In the genomic region with DNA sequence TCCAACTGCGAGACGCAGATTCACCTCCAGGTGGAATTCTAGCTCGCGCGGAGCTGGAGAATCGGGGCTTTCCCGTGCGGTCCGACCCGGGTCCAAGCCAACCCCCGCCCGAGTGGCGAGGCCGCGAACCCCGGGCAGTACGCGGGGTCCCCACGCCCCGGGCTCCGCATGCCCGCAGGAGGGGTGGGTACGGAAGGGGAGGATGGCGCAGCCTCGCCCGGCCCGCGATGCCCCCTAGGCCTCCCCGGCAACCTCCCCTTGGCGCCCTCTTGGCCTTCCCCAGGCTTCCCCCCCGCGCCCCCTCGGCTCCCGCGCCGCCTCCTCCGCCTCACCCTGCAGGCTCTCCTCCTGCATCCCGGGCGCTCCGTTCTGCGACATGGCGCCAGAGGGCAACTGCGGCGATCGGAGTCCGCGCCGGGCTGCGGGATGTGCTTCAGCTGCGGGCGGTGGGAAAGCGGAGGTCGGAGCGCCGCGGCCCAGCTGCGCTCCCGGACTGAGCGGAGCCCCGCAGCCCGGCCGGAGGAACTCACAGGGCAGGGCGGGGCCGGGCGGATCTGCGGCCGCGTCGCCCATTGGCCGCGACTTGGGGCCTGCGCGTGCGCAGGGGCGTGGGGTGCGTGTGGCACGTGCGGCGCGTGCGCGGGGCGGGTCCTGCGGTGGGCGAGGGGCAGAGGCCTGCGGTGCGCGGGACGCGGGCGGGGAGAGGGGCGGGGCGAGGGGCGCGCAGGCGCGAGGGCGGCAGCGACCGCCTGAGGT, we compare ENCODE assay signal across 8 cellular contexts. TPM values are rescaled to one million over a fixed set of nuclear protein-coding genes. Genes with fewer than 3 reads are reported as not detected.
A peak's percentile ranks its signal among the peaks of the same experiment; 100 is the strongest.
DNase-seq lines count a peak whose midpoint lies in the region; ATAC-seq and TF ChIP-seq lines count a peak whose summit lies in the region.

A gene with protein sequence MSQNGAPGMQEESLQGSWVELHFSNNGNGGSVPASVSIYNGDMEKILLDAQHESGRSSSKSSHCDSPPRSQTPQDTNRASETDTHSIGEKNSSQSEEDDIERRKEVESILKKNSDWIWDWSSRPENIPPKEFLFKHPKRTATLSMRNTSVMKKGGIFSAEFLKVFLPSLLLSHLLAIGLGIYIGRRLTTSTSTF (minus strand): TSS at position 495 of the 756 bp plus-strand sequence. CDS start 117 bp downstream, at position 378.

- peaks cover 32% of the 10 kb centered on the region for H3K79me2 ChIP-seq in HCT116 (ENCODE audit: insufficient read depth, low read length)

- TF ChIP-seq EP300 in upper lobe of left lung (IDR thresholded peaks at IDR 0.05): no peak

- TF ChIP-seq POLR2A in HCT116 (IDR thresholded peaks at IDR 0.05; ENCODE audit: borderline replicate concordance, extremely low read depth, insufficient read depth, insufficient read length): peak; percentile 37
- TF ChIP-seq POLR2A in NB4 (IDR thresholded peaks at IDR 0.05; ENCODE audit: extremely low read depth, insufficient read length): peak; percentile 51
- peak in 3 of 4 donors; percentile 65 to 97 (median 93) for TF ChIP-seq POLR2A in upper lobe of left lung (IDR thresholded peaks at IDR 0.05)

- DNase-seq in HCT116 (ENCODE audit: low read depth, low spot score): peak; percentile 39
- peak; percentile 97 for DNase-seq in NB4 (ENCODE audit: low read depth)
- DNase-seq in amniotic epithelial cell (ENCODE audit: low read depth): peak; percentile 88
- DNase-seq in heart right ventricle: peak; percentile 93 to 99
- DNase-seq in posterior vena cava (ENCODE audit: low spot score): peak; percentile 97
- peak; percentile 92 to 100 for DNase-seq in upper lobe of left lung

- H3K27ac ChIP-seq in HCT116 (ENCODE audit: low read depth, low read length) (peak within 1 kb of the TSS; percentile 38; the same call in 1 of the 2 replicates), heart right ventricle (peak within 1 kb of the TSS; percentile 60 to 91 (median 84)), upper lobe of left lung (peak within 1 kb of the TSS; percentile 74 to 92 (median 88))

- H3K9me3 ChIP-seq in HCT116 (ENCODE audit: control insufficient read depth in 1 of 2, insufficient read depth in 1 of 2, low read depth in 1 of 2, low read length in 2 of 2) (no peaks in the 10 kb centered on the region), heart right ventricle (no peaks in the 10 kb centered on the region), upper lobe of left lung (no peaks in the 10 kb centered on the region)

- H3K36me3 ChIP-seq in HCT116 (ENCODE audit: control insufficient read depth in 1 of 2, insufficient read depth in 2 of 2, low read length in 2 of 2) (no peaks in the 10 kb centered on the region; a peak in 1 of 4 replicates), heart right ventricle (peaks cover 0 to 5% (median 0%) of the 10 kb centered on the region in 9 donors), upper lobe of left lung (no peaks in the 10 kb centered on the region)

- CTCF ChIA-PET in HCT116 (lab: Charles Lee): no interaction called here

- H3K4me3 ChIP-seq in GM08714 (ENCODE audit: low read length) (peak within 1 kb of the TSS; percentile 91), HCT116 (replicated peaks in 1 of 2; ENCODE audit: low read depth in 1 of 2, low read length in 2 of 2) (peak within 1 kb of the TSS; percentile 62 to 65), NB4 (ENCODE audit: low read depth, low read length) (peak within 1 kb of the TSS; percentile 96), heart right ventricle (peak within 1 kb of the TSS; percentile 61 to 99 (median 90)), upper lobe of left lung (peak within 1 kb of the TSS; percentile 84 to 99 (median 94))

- WGBS in heart right ventricle, 2 donors: 0 to 1% methylated on average over 32 to 100 of the region's 100 CpGs
- WGBS in upper lobe of left lung, 2 donors: 0 to 1% methylated on average over 12 to 37 of the region's 100 CpGs

- H4K20me1 ChIP-seq in HCT116 (ENCODE audit: insufficient read depth): no peaks in the 10 kb centered on the region

- H2AFZ ChIP-seq in HCT116 (ENCODE audit: low read depth, low read length, poor library complexity, severe bottlenecking): no peak within 1 kb of the TSS

- ATAC-seq in HCT116 (peak; percentile 95), heart right ventricle (peak; percentile 93 to 97 (median 96)), upper lobe of left lung (ENCODE audit: low FRiP score in 2 of 2) (peak; percentile 92 to 97)

- H3K4me1 ChIP-seq in HCT116 (ENCODE audit: control insufficient read depth in 1 of 2, insufficient read depth in 2 of 2, low read length in 2 of 2) (peaks cover 0 to 5% of the 10 kb centered on the region in 2 experiments; a peak in 2 of 4 replicates), heart right ventricle (peaks cover 4 to 40% (median 35%) of the 10 kb centered on the region in 9 donors), upper lobe of left lung (peaks cover 9 to 36% (median 25%) of the 10 kb centered on the region in 4 donors)

- no peaks in the 10 kb centered on the region for H3K9me2 ChIP-seq in HCT116 (ENCODE audit: insufficient read depth)

- POLR2A ChIA-PET in HCT116 (lab: Charles Lee): no interaction called here

- peak within 1 kb of the TSS; percentile 62 for H3K9ac ChIP-seq in HCT116 (ENCODE audit: low read length)

- H3K27me3 ChIP-seq in HCT116 (ENCODE audit: insufficient read depth, low read length) (no peaks in the 10 kb centered on the region), heart right ventricle (peaks cover 0 to 24% (median 0%) of the 10 kb centered on the region in 7 donors), upper lobe of left lung (no peaks in the 10 kb centered on the region)

- no TSS peak for BruUV-seq in HCT116 (replicated peaks; lab: Mats Ljungman, UMichigan)

- RAD21 ChIA-PET in HCT116 (lab: Charles Lee; ENCODE audit: low non-redundant PET in 1 of 2, low total read pairs in 2 of 2, uncharacterized antibody in 2 of 2, unreplicated experiment in 2 of 2): no interaction called here

- TF ChIP-seq CTCF in HCT116 (IDR thresholded peaks at IDR 0.05 in 2 of 3, conservative IDR thresholded peaks at IDR 0.05 in 1 of 3; ENCODE audit: borderline replicate concordance in 1 of 3, insufficient read depth in 1 of 3, low read depth in 2 of 3, low read length in 2 of 3) (no peak), NB4 (IDR thresholded peaks at IDR 0.05; ENCODE audit: low read depth, low read length) (no peak), heart right ventricle (IDR thresholded peaks at IDR 0.05) (peak in 2 of 9 donors; percentile 7 to 14), upper lobe of left lung (IDR thresholded peaks at IDR 0.05) (peak in 2 of 6 experiments; percentile 24 to 49)

- intact Hi-C loops in HCT116 (cut with micrococcal nuclease): no loop called here
- intact Hi-C loops in T-helper 1 cell treated with Interleukin-12 subunit alpha and Interleukin-12 subunit beta and Interleukin-4 antibody, amounts not matched to agents 30 ng/mL and 1 ng/mL, for 36 hours (cut with micrococcal nuclease): loop anchor here (1.0 to 5.0 kb wide), 6 partner anchors 8 to 556 kb away; a partner anchor contains a TSS
- intact Hi-C loops in heart right ventricle (cut with DNase I): loop anchor here in 5 of 10 donors (1.0 to 5.0 kb wide), 4 partner anchors 15 to 84 kb away; a partner anchor contains a TSS
- intact Hi-C loops in posterior vena cava (cut with DNase I): no loop called here

- H3K4me2 ChIP-seq in HCT116 (ENCODE audit: low read length): peak within 1 kb of the TSS; percentile 74

- no peak for TF ChIP-seq RAD21 in HCT116 (IDR thresholded peaks at IDR 0.05; ENCODE audit: low read depth)

TF ChIP-seq in HCT116, 20 proteins besides CTCF, POLR2A, EP300 and RAD21:
- TF ChIP-seq, protein P1, sequence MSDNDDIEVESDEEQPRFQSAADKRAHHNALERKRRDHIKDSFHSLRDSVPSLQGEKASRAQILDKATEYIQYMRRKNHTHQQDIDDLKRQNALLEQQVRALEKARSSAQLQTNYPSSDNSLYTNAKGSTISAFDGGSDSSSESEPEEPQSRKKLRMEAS (IDR thresholded peaks at IDR 0.05): peak; percentile 70
- TF ChIP-seq EGR1 (IDR thresholded peaks at IDR 0.05; ENCODE audit: low read depth) (no peak), TCF7L2 (IDR thresholded peaks at IDR 0.05; ENCODE audit: borderline replicate concordance, extremely low read depth, insufficient read depth, insufficient read length) (peak; percentile 40), ZFX (IDR thresholded peaks at IDR 0.05) (peak; percentile 54; the same call in 1 of the 2 replicates), POLR2AphosphoS5 (IDR thresholded peaks at IDR 0.05; ENCODE audit: low read depth, low read length) (peak; percentile 49)

RNA-seq across cellular contexts. Expression of the gene that starts here (rescaled TPM):
- total RNA-seq in HCT116 (2021; ENCODE audit: unreplicated experiment) (37.5 TPM), heart right ventricle (100 to 1,000 TPM; 111 to 211 (median 159) TPM), posterior vena cava (10 to 100 TPM; 20.1 to 26.8 TPM), upper lobe of left lung (100 to 1,000 TPM in 1 of 6 donors, 10 to 100 TPM in 5; 34.6 to 114 (median 51.9) TPM)
- 56.7 and 80.3 TPM in 2 replicates for polyA plus RNA-seq in HCT116 (2012)
- 28.0 and 30.4 TPM in 2 replicates for total RNA-seq in T-helper 1 cell treated with Interleukin-12 subunit alpha and Interleukin-12 subunit beta and Interleukin-4 antibody, amounts not matched to agents 30 ng/mL and 1 ng/mL, for 36 hours
- 10 to 100 TPM; 34.6 to 80.5 TPM for polyA plus RNA-seq in heart right ventricle

Comparison
In these comparisons a context has a peak if more than half of its experiments do, and no peak if none do; other contexts are left out.
1. Peak in every context shown above with its lines: DNase-seq, ATAC-seq, H3K4me3 ChIP-seq and H3K27ac ChIP-seq.
2. DNase-seq: peak in every context shown above with its lines; median percentile 97 in NB4; 97 in posterior vena cava; 96 in heart right ventricle; 96 in upper lobe of left lung; 88 in amniotic epithelial cell; 39 in HCT116.
3. POLR2A ChIP-seq: peak in every context shown above with its lines; median percentile 93 in upper lobe of left lung; 51 in NB4; 37 in HCT116.